Comparison of ENCODE assay signal across 15 cellular contexts in the genomic region with DNA sequence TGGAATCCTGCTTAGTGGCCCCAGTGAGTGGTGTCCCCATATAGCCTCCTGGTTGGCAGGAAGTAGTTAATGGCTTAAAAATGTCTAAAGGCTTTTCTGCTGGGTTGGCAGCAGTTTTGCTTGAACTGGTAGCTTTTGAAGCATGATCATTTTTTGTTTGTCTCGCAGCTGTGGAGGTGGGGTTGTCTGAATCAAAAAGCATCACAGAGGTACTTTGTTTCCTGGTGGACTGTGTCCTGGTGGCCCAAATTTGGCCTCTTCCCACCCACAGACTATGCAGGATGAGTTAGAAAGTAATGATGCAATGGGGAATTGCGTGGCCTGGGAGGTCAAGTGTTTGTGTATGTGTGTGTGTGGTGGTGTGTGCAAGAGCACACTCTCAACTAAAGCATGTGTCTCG.
DNase-seq lines count a peak whose midpoint lies in the region; ATAC-seq and TF ChIP-seq lines count a peak whose summit lies in the region.
"Had no signal": no experiment of that assay in that cellular context is flagged by ENCODE, and none has a peak within 500 bp of the region (broad histone marks: within the 10 kb centered on the region; RNA-seq: fewer than 3 reads in every experiment).

No MANE protein-coding gene starts in this region.

- TF ChIP-seq POLR2A in lower leg skin (IDR thresholded peaks at IDR 0.05), result no peak

- DNase-seq in AG10803 (ENCODE audit: low read depth) (peak; percentile 77), H4 (ENCODE audit: low spot score) (peak; percentile 11), amniotic epithelial cell (ENCODE audit: low read depth) (peak; percentile 42), kidney tubule cell (ENCODE audit: low spot score) (peak; percentile 83), hepatic stellate cell (ENCODE audit: low spot score) (no peak), lower leg skin (ENCODE audit: low spot score in 2 of 2) (no peak)
- DNase-seq: activated CD4-positive, CD25-positive, alpha-beta regulatory T cell treated with anti-CD3 and anti-CD28 coated beads, Interleukin-2, amount 50 U/mL, for 72 hours; activated T-cell treated with anti-CD3 and anti-CD28 coated beads, Interleukin-2, amount 50 U/mL, for 48 hours; effector CD8-positive, alpha-beta T cell; head of caudate nucleus; NCI-H187 treated with DMSO at 0.1 percent for 48 hours; small intestine; SW 1271 had no signal

- WGBS in lower leg skin, 2 donors, result 55 to 59% methylated on average over 3 of the region's 3 CpGs

- H3K4me3 ChIP-seq in AG10803 (ENCODE audit: low read length), result no peak overlapping the region
- no peak overlapping the region for H3K4me3 ChIP-seq in lower leg skin (ENCODE audit: low read depth, poor library complexity, severe bottlenecking)

- TF ChIP-seq CTCF in AG10803 (conservative IDR thresholded peaks at IDR 0.05; ENCODE audit: low read length) (no peak), lower leg skin (IDR thresholded peaks at IDR 0.05) (no peak)

- intact Hi-C loops in lower leg skin (cut with DNase I; ENCODE audit: low total_unique reads), result no loop called here

- ATAC-seq in HG02981 (IDR thresholded peaks at IDR 0.05; ENCODE audit: unreplicated experiment) (no peak), HG02678 (IDR thresholded peaks at IDR 0.05; ENCODE audit: unreplicated experiment) (no peak)

Comparison
In these comparisons a context has a peak if more than half of its experiments do, and no peak if none do; other contexts are left out.
1. DNase-seq: peak in AG10803 (single experiment), H4 (single experiment), amniotic epithelial cell (single experiment) and kidney tubule cell (single experiment); none in hepatic stellate cell (single experiment) and lower leg skin (0 of 2).